ENCODE assay signal across 12 cellular contexts in genomic region chr17:78665385-78665951, GRCh38.
DNase-seq lines count a peak whose midpoint lies in the region; ATAC-seq, FAIRE-seq and TF ChIP-seq lines count a peak whose summit lies in the region.
"Had no signal": no experiment of that assay in that cellular context is flagged by ENCODE, and none has a peak within 500 bp of the region (broad histone marks: within the 10 kb centered on the region; RNA-seq: fewer than 3 reads in every experiment).

No MANE protein-coding gene starts in this region.

- H3K36me3 Mint-ChIP-seq in activated CD4-positive, alpha-beta T cell treated with anti-CD3 and anti-CD28 coated beads, Interleukin-2, amount 10 ng/mL, durations not matched to agents 7 days and 5 days (ENCODE audit: low read depth): peaks cover 26% of the 10 kb centered on the region
- peaks cover 4% of the 10 kb centered on the region for H3K36me3 Mint-ChIP-seq in activated CD8-positive, alpha-beta T cell treated with anti-CD3 and anti-CD28 coated beads for 36 hours (ENCODE audit: low read depth)
- peaks cover 4% of the 10 kb centered on the region for H3K36me3 Mint-ChIP-seq in stimulated activated naive CD8-positive, alpha-beta T cell treated with anti-CD3 and anti-CD28 coated beads, Interleukin-15, Interleukin-2, amounts not matched to agents 100 ng/mL and 50 ng/mL, for 24 hours (ENCODE audit: low read depth)

- H3K27me3 ChIP-seq in HepG2 (ENCODE audit: control insufficient read depth in 1 of 2, insufficient read depth in 2 of 2, low read length in 2 of 2): no peaks in the 10 kb centered on the region
- H3K27me3 ChIP-seq in colonic mucosa: no peaks in the 10 kb centered on the region

- no peak for DNase-seq in activated CD4-positive, alpha-beta T cell treated with anti-CD3 and anti-CD28 coated beads, Interleukin-2, amount 10 ng/mL, durations not matched to agents 7 days and 5 days
- DNase-seq in activated CD4-positive, alpha-beta T cell treated with anti-CD3 and anti-CD28 coated beads for 48 hours: no peak
- DNase-seq in activated CD8-positive, alpha-beta T cell treated with anti-CD3 and anti-CD28 coated beads for 36 hours: no peak
- DNase-seq in HepG2 (ENCODE audit: low spot score) (no peak), colonic mucosa (no peak), globus pallidus (ENCODE audit: low spot score) (no peak), midbrain (lab: John Stamatoyannopoulos, UW) (no peak)
- DNase-seq: ACHN, NCI-H1048 had no signal

- intact Hi-C loops in activated CD8-positive, alpha-beta T cell treated with anti-CD3 and anti-CD28 coated beads for 36 hours (cut with micrococcal nuclease): no loop called here
- intact Hi-C loops in HepG2 (cut with micrococcal nuclease; ENCODE audit: unreplicated experiment): no loop called here
- intact Hi-C loops in colonic mucosa (cut with DNase I): no loop called here

- in situ Hi-C loops in HepG2 (cut with HindIII; ENCODE audit: extremely low pct_ligation_motif_present, low pct_unique_long_range_greater_than_20kb): no loop called here

- TF ChIP-seq RAD21 in HepG2 (CRISPR knock-in tag; IDR thresholded peaks at IDR 0.05): no peak

- peak overlapping the region; percentile 53 for H3K4me2 ChIP-seq in HepG2 (ENCODE audit: low read depth, low read length)

- H3K9me3 ChIP-seq in HepG2 (ENCODE audit: low read length) (no peaks in the 10 kb centered on the region), colonic mucosa (no peaks in the 10 kb centered on the region)

- H2AFZ ChIP-seq in HepG2 (ENCODE audit: low read length): no peak overlapping the region

- ATAC-seq in activated CD8-positive, alpha-beta T cell treated with anti-CD3 and anti-CD28 coated beads for 36 hours: peak; percentile 53
- ATAC-seq in HepG2: peak; percentile 5; the same call in 1 of the 3 replicates

- H3K36me3 ChIP-seq in HepG2 (replicated peaks in 1 of 2; ENCODE audit: control insufficient read depth in 1 of 2, insufficient read depth in 2 of 2, low read length in 2 of 2) (no peaks in the 10 kb centered on the region; a peak in 1 of 5 replicates), colonic mucosa (no peaks in the 10 kb centered on the region)

- H4K20me1 ChIP-seq in HepG2 (ENCODE audit: insufficient read depth, low read length): no peaks in the 10 kb centered on the region

- no peak for FAIRE-seq in HepG2 (lab: Jason Lieb, UNC)
- FAIRE-seq: GM18507 had no signal

- no peaks in the 10 kb centered on the region for H3K27me3 Mint-ChIP-seq in activated CD4-positive, alpha-beta T cell treated with anti-CD3 and anti-CD28 coated beads, Interleukin-2, amount 10 ng/mL, durations not matched to agents 7 days and 5 days
- no peaks in the 10 kb centered on the region for H3K27me3 Mint-ChIP-seq in activated CD8-positive, alpha-beta T cell treated with anti-CD3 and anti-CD28 coated beads for 36 hours
- H3K27me3 Mint-ChIP-seq in stimulated activated naive CD8-positive, alpha-beta T cell treated with anti-CD3 and anti-CD28 coated beads, Interleukin-15, Interleukin-2, amounts not matched to agents 100 ng/mL and 50 ng/mL, for 24 hours: no peaks in the 10 kb centered on the region

- H3K4me3 Mint-ChIP-seq in activated CD4-positive, alpha-beta T cell treated with anti-CD3 and anti-CD28 coated beads, Interleukin-2, amount 10 ng/mL, durations not matched to agents 7 days and 5 days: peak overlapping the region; percentile 53
- no peak overlapping the region for H3K4me3 Mint-ChIP-seq in activated CD8-positive, alpha-beta T cell treated with anti-CD3 and anti-CD28 coated beads for 36 hours
- peak overlapping the region; percentile 15 for H3K4me3 Mint-ChIP-seq in stimulated activated naive CD8-positive, alpha-beta T cell treated with anti-CD3 and anti-CD28 coated beads, Interleukin-15, Interleukin-2, amounts not matched to agents 100 ng/mL and 50 ng/mL, for 24 hours

- TF ChIP-seq POLR2A in HepG2 (IDR thresholded peaks at IDR 0.05; ENCODE audit: insufficient read depth in 1 of 2, low read depth in 2 of 2, low read length in 2 of 2): no peak

- H3K4me3 ChIP-seq in HepG2 (replicated peaks in 1 of 3; ENCODE audit: insufficient read depth in 1 of 3, low read depth in 2 of 3, low read length in 3 of 3) (no peak overlapping the region), colonic mucosa (no peak overlapping the region)
- H3K4me3 ChIP-seq: smooth muscle cell had no signal

- BruUV-seq in HepG2 (replicated peaks; lab: Mats Ljungman, UMichigan): no TSS peak

- no peaks in the 10 kb centered on the region for H3K79me2 ChIP-seq in HepG2 (ENCODE audit: insufficient read depth, low read length)

- H3K4me1 ChIP-seq in HepG2 (ENCODE audit: insufficient read depth, low read length) (peaks cover 55% of the 10 kb centered on the region), colonic mucosa (no peaks in the 10 kb centered on the region)

- no peak for TF ChIP-seq EP300 in HepG2 (IDR thresholded peaks at IDR 0.05; ENCODE audit: low read depth in 2 of 2, low read length in 2 of 2)
- no peak for TF ChIP-seq EP300 in HepG2 (CRISPR knock-in tag; IDR thresholded peaks at IDR 0.05; ENCODE audit: borderline replicate concordance)

- POLR2A ChIA-PET in activated CD4-positive, alpha-beta T cell treated with anti-CD3 and anti-CD28 coated beads, Interleukin-2, amount 10 ng/mL, durations not matched to agents 7 days and 5 days (lab: Charles Lee): no interaction called here
- POLR2A ChIA-PET in activated CD8-positive, alpha-beta T cell treated with anti-CD3 and anti-CD28 coated beads for 36 hours (lab: Charles Lee): interaction anchor here (0.7 to 2.2 kb wide), 6 partner anchors 10 to 68 kb away, joined by 3 to 8 read pairs (median 3); no protein-coding TSS in a partner anchor
- POLR2A ChIA-PET in HepG2 (lab: Yijun Ruan, JAX): interaction anchor here (1.3 to 2.4 kb wide), 5 partner anchors 12 to 73 kb away, joined by 3 to 17 read pairs (median 8); no protein-coding TSS in a partner anchor

- H3K4me1 Mint-ChIP-seq in activated CD4-positive, alpha-beta T cell treated with anti-CD3 and anti-CD28 coated beads, Interleukin-2, amount 10 ng/mL, durations not matched to agents 7 days and 5 days: peaks cover 42% of the 10 kb centered on the region
- H3K4me1 Mint-ChIP-seq in activated CD8-positive, alpha-beta T cell treated with anti-CD3 and anti-CD28 coated beads for 36 hours (ENCODE audit: low read depth): peaks cover 22% of the 10 kb centered on the region
- H3K4me1 Mint-ChIP-seq in stimulated activated naive CD8-positive, alpha-beta T cell treated with anti-CD3 and anti-CD28 coated beads, Interleukin-15, Interleukin-2, amounts not matched to agents 100 ng/mL and 50 ng/mL, for 24 hours (ENCODE audit: low read depth): peaks cover 22% of the 10 kb centered on the region

- 65% methylated on average over 15 of the region's 15 CpGs for WGBS in HepG2 (ENCODE audit: low lambda C conversion rate)

- no peak for TF ChIP-seq CTCF in activated CD8-positive, alpha-beta T cell treated with anti-CD3 and anti-CD28 coated beads for 36 hours (IDR thresholded peaks at IDR 0.05)
- TF ChIP-seq CTCF in HepG2 (CRISPR knock-in tag; IDR thresholded peaks at IDR 0.05): no peak
- no peak for TF ChIP-seq CTCF in colonic mucosa (IDR thresholded peaks at IDR 0.05)

- H3K9ac ChIP-seq in HepG2 (ENCODE audit: insufficient read depth, low read depth, low read length) (peak overlapping the region; percentile 10; the same call in 1 of the 2 replicates), colonic mucosa (ENCODE audit: low read depth in 2 of 2, low read length in 2 of 2) (no peak overlapping the region)

- H3K27ac ChIP-seq in HepG2 (ENCODE audit: extremely low read length, insufficient read depth, low read length): peak overlapping the region; percentile 41
- no peak overlapping the region for H3K27ac ChIP-seq in colonic mucosa

- H3K27ac Mint-ChIP-seq in activated CD4-positive, alpha-beta T cell treated with anti-CD3 and anti-CD28 coated beads, Interleukin-2, amount 10 ng/mL, durations not matched to agents 7 days and 5 days: peak overlapping the region; percentile 90
- H3K27ac Mint-ChIP-seq in activated CD8-positive, alpha-beta T cell treated with anti-CD3 and anti-CD28 coated beads for 36 hours: peak overlapping the region; percentile 62
- H3K27ac Mint-ChIP-seq in stimulated activated naive CD8-positive, alpha-beta T cell treated with anti-CD3 and anti-CD28 coated beads, Interleukin-15, Interleukin-2, amounts not matched to agents 100 ng/mL and 50 ng/mL, for 24 hours: peak overlapping the region; percentile 76

- H3K9me3 Mint-ChIP-seq in activated CD4-positive, alpha-beta T cell treated with anti-CD3 and anti-CD28 coated beads, Interleukin-2, amount 10 ng/mL, durations not matched to agents 7 days and 5 days: no peaks in the 10 kb centered on the region
- H3K9me3 Mint-ChIP-seq in activated CD8-positive, alpha-beta T cell treated with anti-CD3 and anti-CD28 coated beads for 36 hours: no peaks in the 10 kb centered on the region
- H3K9me3 Mint-ChIP-seq in stimulated activated naive CD8-positive, alpha-beta T cell treated with anti-CD3 and anti-CD28 coated beads, Interleukin-15, Interleukin-2, amounts not matched to agents 100 ng/mL and 50 ng/mL, for 24 hours: no peaks in the 10 kb centered on the region

- CTCF ChIA-PET in activated CD4-positive, alpha-beta T cell treated with anti-CD3 and anti-CD28 coated beads, Interleukin-2, amount 10 ng/mL, durations not matched to agents 7 days and 5 days (lab: Charles Lee): interaction anchor here (1.0 kb wide), 1 partner anchor 153 kb away, joined by 3 read pairs; no protein-coding TSS in a partner anchor
- CTCF ChIA-PET in activated CD8-positive, alpha-beta T cell treated with anti-CD3 and anti-CD28 coated beads for 36 hours (lab: Charles Lee): interaction anchor here (0.6 to 1.8 kb wide), 4 partner anchors 10 to 196 kb away, joined by 3 to 6 read pairs (median 4); no protein-coding TSS in a partner anchor
- CTCF ChIA-PET in HepG2 (lab: Yijun Ruan, JAX; ENCODE audit: low intra/inter-chr PET ratio, low total read pairs): no interaction called here

TF ChIP-seq in HepG2, 621 proteins besides CTCF, POLR2A, EP300 and RAD21 (continues in another document):
- TF ChIP-seq ZNF33B (CRISPR knock-in tag; IDR thresholded peaks at IDR 0.05) (no peak), ZSCAN12 (CRISPR knock-in tag; IDR thresholded peaks at IDR 0.05) (0 out of 2 replicates have a peak, but pooled peaks have one; percentile 28)
